In genomic region chr9:127720031-127720864, GRCh38 we compare ENCODE assay signal across 17 cellular contexts. TPM values are rescaled to one million over a fixed set of nuclear protein-coding genes. Genes with fewer than 3 reads are reported as not detected.
A peak's percentile ranks its signal among the peaks of the same experiment; 100 is the strongest.
DNase-seq lines count a peak whose midpoint lies in the region; ATAC-seq and TF ChIP-seq lines count a peak whose summit lies in the region.
"Had no signal": no experiment of that assay in that cellular context is flagged by ENCODE, and none has a peak within 500 bp of the region (broad histone marks: within the 10 kb centered on the region; RNA-seq: fewer than 3 reads in every experiment).

No MANE protein-coding gene starts in this region.

- peak overlapping the region; percentile 82 for H3K14ac ChIP-seq in neuronal stem cell (ENCODE audit: low read length)

- H3K4me3 Mint-ChIP-seq in activated naive CD4-positive, alpha-beta T cell treated with anti-CD3 and anti-CD28 coated beads, Interleukin-2, amount 50 U/mL, for 24 hours = peak overlapping the region; percentile 1
- no peak overlapping the region for H3K4me3 Mint-ChIP-seq in progenitor cell of endocrine pancreas (ENCODE audit: low read depth)

- no peaks in the 10 kb centered on the region for H3K27me3 Mint-ChIP-seq in activated naive CD4-positive, alpha-beta T cell treated with anti-CD3 and anti-CD28 coated beads, Interleukin-2, amount 50 U/mL, for 24 hours
- H3K27me3 Mint-ChIP-seq in progenitor cell of endocrine pancreas = peaks cover 4% of the 10 kb centered on the region

- H2BK120ac ChIP-seq in neuronal stem cell (ENCODE audit: low read depth, low read length) = no peak overlapping the region

- peak overlapping the region; percentile 23 for H4K8ac ChIP-seq in neuronal stem cell (ENCODE audit: low read depth, low read length)

- H3K79me2 ChIP-seq in Loucy (ENCODE audit: insufficient read depth, low read length) = no peaks in the 10 kb centered on the region
- H3K79me2 ChIP-seq: parathyroid adenoma had no signal

- intact Hi-C loops in head of caudate nucleus (cut with DNase I) = no loop called here

- H3K9me3 ChIP-seq in Loucy (ENCODE audit: insufficient read depth, low read depth, low read length) = no peaks in the 10 kb centered on the region
- no peaks in the 10 kb centered on the region for H3K9me3 ChIP-seq in neuronal stem cell (replicated peaks in 1 of 2; ENCODE audit: control insufficient read depth in 2 of 2, insufficient read depth in 1 of 2, low read depth in 1 of 2, low read length in 2 of 2)
- H3K9me3 ChIP-seq: upper lobe of left lung had no signal

- H3K4me1 Mint-ChIP-seq in activated naive CD4-positive, alpha-beta T cell treated with anti-CD3 and anti-CD28 coated beads, Interleukin-2, amount 50 U/mL, for 24 hours = peaks cover 39% of the 10 kb centered on the region
- H3K4me1 Mint-ChIP-seq in progenitor cell of endocrine pancreas (ENCODE audit: low read depth) = peaks cover 7% of the 10 kb centered on the region

- H3K4me2 ChIP-seq in Loucy (ENCODE audit: low read depth, low read length, poor library complexity, severe bottlenecking) (no peak overlapping the region), neuronal stem cell (ENCODE audit: insufficient read depth, low read length, poor library complexity, severe bottlenecking) (no peak overlapping the region)

- peak overlapping the region; percentile 87 for H3K27ac Mint-ChIP-seq in activated naive CD4-positive, alpha-beta T cell treated with anti-CD3 and anti-CD28 coated beads, Interleukin-2, amount 50 U/mL, for 24 hours
- no peak overlapping the region for H3K27ac Mint-ChIP-seq in progenitor cell of endocrine pancreas

- no CpG with 5 or more reads among the region's 12 CpGs for WGBS in neuronal stem cell (ENCODE audit: extremely low coverage in 2 of 2, insufficient read length in 2 of 2, insufficient replicate concordance in 1 of 2), 2 donors

- no peak overlapping the region for H2BK5ac ChIP-seq in neuronal stem cell (ENCODE audit: low read length)

- no peak overlapping the region for H2BK15ac ChIP-seq in neuronal stem cell (ENCODE audit: low read length)

- H3K36me3 Mint-ChIP-seq in activated naive CD4-positive, alpha-beta T cell treated with anti-CD3 and anti-CD28 coated beads, Interleukin-2, amount 50 U/mL, for 24 hours = no peaks in the 10 kb centered on the region
- H3K36me3 Mint-ChIP-seq in progenitor cell of endocrine pancreas (ENCODE audit: insufficient read depth) = no peaks in the 10 kb centered on the region
- H3K36me3 Mint-ChIP-seq: brain had no signal

- no peaks in the 10 kb centered on the region for H3K9me2 ChIP-seq in Loucy (replicated peaks; ENCODE audit: low read depth, low read length)

- H3K9ac ChIP-seq in Loucy (ENCODE audit: low read depth, low read length, poor library complexity, severe bottlenecking) = peak overlapping the region; percentile 5
- peak overlapping the region; percentile 44 for H3K9ac ChIP-seq in neuronal stem cell (ENCODE audit: low read depth, low read length, poor library complexity)
- H3K9ac ChIP-seq: parathyroid adenoma had no signal

- peak; percentile 72 for DNase-seq in activated CD8-positive, alpha-beta memory T cell treated with anti-CD3 and anti-CD28 coated beads for 24 hours
- no peak for DNase-seq in activated CD8-positive, alpha-beta memory T cell treated with anti-CD3 and anti-CD28 coated beads, Interleukin-2, amount 50 U/mL, for 4 hours
- no peak for DNase-seq in neuronal stem cell (ENCODE audit: low spot score)
- no peak for DNase-seq in progenitor cell of endocrine pancreas (ENCODE audit: low spot score, unreplicated experiment)
- no peak for DNase-seq in head of caudate nucleus
- DNase-seq: effector CD4-positive, alpha-beta T cell; foreskin fibroblast; NCI-H526 treated with DMSO at 0.1 percent for 48 hours; upper lobe of left lung had no signal

- H4K20me1 ChIP-seq in Loucy (ENCODE audit: insufficient read depth, low read length, poor library complexity, severe bottlenecking) = no peaks in the 10 kb centered on the region

- peak overlapping the region; percentile 14 for H2BK12ac ChIP-seq in neuronal stem cell (ENCODE audit: low read length)

- no peaks in the 10 kb centered on the region for H3F3A ChIP-seq in Loucy (ENCODE audit: low read depth)

- peak overlapping the region; percentile 53 for H4K91ac ChIP-seq in neuronal stem cell (ENCODE audit: low read depth, low read length, poor library complexity)

- H2AFZ ChIP-seq in Loucy (ENCODE audit: low read length) (peak overlapping the region; percentile 29; the same call in 1 of the 2 replicates), neuronal stem cell (ENCODE audit: low read length) (no peak overlapping the region)
- H2AFZ ChIP-seq: parathyroid adenoma had no signal

- no peaks in the 10 kb centered on the region for H3K79me1 ChIP-seq in neuronal stem cell (ENCODE audit: low read depth, low read length)

- no peak overlapping the region for H3K4ac ChIP-seq in neuronal stem cell (ENCODE audit: low read length)

- H3K4me3 ChIP-seq in Loucy (ENCODE audit: low read length, poor library complexity, severe bottlenecking) = no peak overlapping the region
- no peak overlapping the region for H3K4me3 ChIP-seq in neuronal stem cell (ENCODE audit: low read length in 2 of 2)
- H3K4me3 ChIP-seq: GM12878, upper lobe of left lung had no signal

- H3K27ac ChIP-seq in neuronal stem cell (replicated peaks; ENCODE audit: low read length) = no peak overlapping the region
- H3K27ac ChIP-seq: parathyroid adenoma, upper lobe of left lung had no signal

- no peak for ATAC-seq in HG02642 (IDR thresholded peaks at IDR 0.05; ENCODE audit: poor library complexity, unreplicated experiment)
- ATAC-seq: GM12878 had no signal

- H3K23ac ChIP-seq in neuronal stem cell (ENCODE audit: low read depth, low read length, poor library complexity) = no peak overlapping the region

- no peaks in the 10 kb centered on the region for H3K9me3 Mint-ChIP-seq in activated naive CD4-positive, alpha-beta T cell treated with anti-CD3 and anti-CD28 coated beads, Interleukin-2, amount 50 U/mL, for 24 hours
- H3K9me3 Mint-ChIP-seq in progenitor cell of endocrine pancreas (ENCODE audit: low read depth) = no peaks in the 10 kb centered on the region
- H3K9me3 Mint-ChIP-seq: brain had no signal

- no peak for TF ChIP-seq CTCF in Loucy (conservative IDR thresholded peaks at IDR 0.05; ENCODE audit: low read length)
- TF ChIP-seq CTCF in progenitor cell of endocrine pancreas (IDR thresholded peaks at IDR 0.05; ENCODE audit: unreplicated experiment) = no peak

- H3K18ac ChIP-seq in neuronal stem cell (ENCODE audit: low read length) = peak overlapping the region; percentile 80

- no peaks in the 10 kb centered on the region for H3K36me3 ChIP-seq in Loucy (ENCODE audit: insufficient read depth, low read length)
- H3K36me3 ChIP-seq in neuronal stem cell (replicated peaks in 1 of 2; ENCODE audit: control insufficient read depth in 2 of 2, insufficient read depth in 2 of 2, low read length in 2 of 2) = no peaks in the 10 kb centered on the region
- H3K36me3 ChIP-seq: upper lobe of left lung had no signal

- H3K27me3 ChIP-seq in Loucy (ENCODE audit: insufficient read depth, low read length, poor library complexity, severe bottlenecking) (no peaks in the 10 kb centered on the region), neuronal stem cell (ENCODE audit: control insufficient read depth in 3 of 3, insufficient read depth in 3 of 3, low read depth in 1 of 3, low read length in 3 of 3) (peaks cover 0 to 21% (median 0%) of the 10 kb centered on the region in 3 experiments)
- H3K27me3 ChIP-seq: upper lobe of left lung had no signal

- peak overlapping the region; percentile 93 for H2AK5ac ChIP-seq in neuronal stem cell (ENCODE audit: low read depth, low read length)

- peaks cover 15% of the 10 kb centered on the region for H3K4me1 ChIP-seq in Loucy (ENCODE audit: insufficient read depth, low read length, poor library complexity, severe bottlenecking)
- peaks cover 5 to 7% of the 10 kb centered on the region in 2 donors for H3K4me1 ChIP-seq in neuronal stem cell (ENCODE audit: control insufficient read depth in 2 of 2, insufficient read depth in 1 of 2, low read depth in 1 of 2, low read length in 2 of 2)
- H3K4me1 ChIP-seq: parathyroid adenoma had no signal

RNA-seq across cellular contexts. Expression of gene TTC16, which starts 4.4 kb away (rescaled TPM):
- not detected for polyA plus RNA-seq in neuronal stem cell (2013, experiment 1 of 2)
- not detected for polyA plus RNA-seq in neuronal stem cell (2013, experiment 2 of 2)
- 0.07 TPM in 1 of 2 replicates, not detected in the other for total RNA-seq in progenitor cell of endocrine pancreas
- total RNA-seq: GM12878, mesenteric fat pad had no signal

RNA-seq across cellular contexts. Expression of gene PTRH1, which starts 4.8 kb away (rescaled TPM):
- 4.0 TPM for polyA plus RNA-seq in neuronal stem cell (2013, experiment 1 of 2)
- polyA plus RNA-seq in neuronal stem cell (2013, experiment 2 of 2) = 3.8 TPM
- 11.3 and 11.9 TPM in 2 replicates for total RNA-seq in progenitor cell of endocrine pancreas

RNA-seq across cellular contexts. Expression of gene CFAP157, which starts 13.5 kb away (rescaled TPM):
- 0.03 TPM for polyA plus RNA-seq in neuronal stem cell (2013, experiment 1 of 2)
- polyA plus RNA-seq in neuronal stem cell (2013, experiment 2 of 2) = 0.06 TPM
- total RNA-seq in progenitor cell of endocrine pancreas = 1.2 and 1.3 TPM in 2 replicates
- total RNA-seq: Daoy, GM12878 had no signal

RNA-seq across cellular contexts. Expression of gene TOR2A, which starts 14.8 kb away (rescaled TPM):
- 16.4 TPM for polyA plus RNA-seq in neuronal stem cell (2013, experiment 1 of 2)
- polyA plus RNA-seq in neuronal stem cell (2013, experiment 2 of 2) = 16.7 TPM
- total RNA-seq in progenitor cell of endocrine pancreas = 21.8 and 24.2 TPM in 2 replicates

RNA-seq across cellular contexts. Expression of gene SH2D3C, which starts 58.2 kb away (rescaled TPM):
- 2.8 TPM for polyA plus RNA-seq in neuronal stem cell (2013, experiment 1 of 2)
- polyA plus RNA-seq in neuronal stem cell (2013, experiment 2 of 2) = 2.5 TPM
- 2.0 and 2.6 TPM in 2 replicates for total RNA-seq in progenitor cell of endocrine pancreas
- total RNA-seq: Daoy had no signal
